ENCODE assay signal across 1 cellular context in genomic region chr5:16952968-16953671, GRCh38.
TF ChIP-seq lines count a peak whose summit lies in the region.

No MANE protein-coding gene starts in this region.

TF ChIP-seq in H1, 55 proteins besides CTCF, POLR2A, EP300 and RAD21 (continued from another document):
- TF ChIP-seq SP4 (IDR thresholded peaks at IDR 0.05; ENCODE audit: low read length), result no peak
